In genomic region chrX:107775000-107775733, GRCh38 we compare ENCODE assay signal across 9 cellular contexts. TPM values are rescaled to one million over a fixed set of nuclear protein-coding genes. Genes with fewer than 3 reads are reported as not detected.
DNase-seq lines count a peak whose midpoint lies in the region; ATAC-seq and TF ChIP-seq lines count a peak whose summit lies in the region.
"Had no signal": no experiment of that assay in that cellular context is flagged by ENCODE, and none has a peak within 500 bp of the region (broad histone marks: within the 10 kb centered on the region; RNA-seq: fewer than 3 reads in every experiment).

No MANE protein-coding gene starts in this region.

- TF ChIP-seq POLR2A in prostate gland (IDR thresholded peaks at IDR 0.05): no peak

- H3K79me2 ChIP-seq in DOHH2 (ENCODE audit: control insufficient read depth, low read length) (no peaks in the 10 kb centered on the region), SU-DHL-6 (ENCODE audit: insufficient read depth, low read length) (no peaks in the 10 kb centered on the region)

- DNase-seq in fibroblast of pulmonary artery (ENCODE audit: low read depth): no peak
- DNase-seq in prostate gland (ENCODE audit: low spot score): no peak
- no peak for DNase-seq in NCI-H226
- no peak for DNase-seq in HuH-7.5 (ENCODE audit: low spot score)
- no peak for DNase-seq in NCI-H2227 (lab: John Stamatoyannopoulos, UW; ENCODE audit: unreplicated experiment)

- H3K27me3 ChIP-seq in DOHH2 (ENCODE audit: control insufficient read depth, low read length): peaks cover 18% of the 10 kb centered on the region
- no peaks in the 10 kb centered on the region for H3K27me3 ChIP-seq in SU-DHL-6 (ENCODE audit: low read length)
- no peaks in the 10 kb centered on the region for H3K27me3 ChIP-seq in prostate gland (replicated peaks; ENCODE audit: insufficient read depth)

- no peak for TF ChIP-seq CTCF in DOHH2 (IDR thresholded peaks at IDR 0.05; ENCODE audit: low read depth, low read length, poor library complexity, severe bottlenecking)
- TF ChIP-seq CTCF in SU-DHL-6 (IDR thresholded peaks at IDR 0.05; ENCODE audit: insufficient read depth, low read length, poor library complexity, severe bottlenecking): no peak
- TF ChIP-seq CTCF in fibroblast of pulmonary artery (IDR thresholded peaks at IDR 0.05; ENCODE audit: low read length, missing control alignments): no peak
- no peak for TF ChIP-seq CTCF in prostate gland (IDR thresholded peaks at IDR 0.05)

- peak overlapping the region; percentile 64 for H2AFZ ChIP-seq in SU-DHL-6 (ENCODE audit: low read depth, low read length, severe bottlenecking)

- H3K9ac ChIP-seq in SU-DHL-6 (ENCODE audit: low read length): 0 out of 2 replicates have a peak overlapping the region, but pooled peaks have one; percentile 38

- WGBS in prostate gland: 3% methylated on average over 19 of the region's 40 CpGs

- H3K27ac ChIP-seq in DOHH2 (ENCODE audit: low read depth, low read length): no peak overlapping the region
- no peak overlapping the region for H3K27ac ChIP-seq in SU-DHL-6 (ENCODE audit: low read depth, low read length)
- peak overlapping the region; percentile 88 to 90 for H3K27ac ChIP-seq in prostate gland

- H3K4me2 ChIP-seq in DOHH2 (ENCODE audit: low read length) (peak overlapping the region; percentile 85), SU-DHL-6 (ENCODE audit: low read depth, low read length, poor library complexity, severe bottlenecking) (peak overlapping the region; percentile 62)

- H3K4me1 ChIP-seq in DOHH2 (ENCODE audit: control insufficient read depth, low read length) (peaks cover 18% of the 10 kb centered on the region), prostate gland (replicated peaks) (no peaks in the 10 kb centered on the region)

- H3F3A ChIP-seq in DOHH2 (ENCODE audit: control insufficient read depth, insufficient read depth) (no peaks in the 10 kb centered on the region), SU-DHL-6 (ENCODE audit: insufficient read depth) (no peaks in the 10 kb centered on the region)

- peak overlapping the region; percentile 66 for H3K4me3 ChIP-seq in DOHH2 (ENCODE audit: low read length)
- peak overlapping the region; percentile 42 for H3K4me3 ChIP-seq in SU-DHL-6 (ENCODE audit: insufficient read depth, low read length, poor library complexity, severe bottlenecking)
- H3K4me3 ChIP-seq in fibroblast of pulmonary artery (replicated peaks; ENCODE audit: low read depth, low read length): peak overlapping the region; percentile 56
- H3K4me3 ChIP-seq in prostate gland: peak overlapping the region; percentile 38 to 47

- H3K9me2 ChIP-seq in DOHH2 (replicated peaks; ENCODE audit: control insufficient read depth, low read length): no peaks in the 10 kb centered on the region
- H3K9me2 ChIP-seq in SU-DHL-6 (replicated peaks; ENCODE audit: insufficient read depth, low read length): no peaks in the 10 kb centered on the region

- ATAC-seq in HG02588 (IDR thresholded peaks at IDR 0.05; ENCODE audit: unreplicated experiment): peak; percentile 33

- H4K20me1 ChIP-seq in DOHH2 (ENCODE audit: control insufficient read depth, insufficient read depth, low read depth, low read length): no peaks in the 10 kb centered on the region
- no peaks in the 10 kb centered on the region for H4K20me1 ChIP-seq in SU-DHL-6 (ENCODE audit: low read depth, low read length)

- H3K9me3 ChIP-seq in DOHH2 (ENCODE audit: control insufficient read depth, insufficient read depth, low read length) (no peaks in the 10 kb centered on the region), SU-DHL-6 (ENCODE audit: insufficient read depth, low read length) (no peaks in the 10 kb centered on the region), prostate gland (no peaks in the 10 kb centered on the region)

- H3K36me3 ChIP-seq in DOHH2 (ENCODE audit: control insufficient read depth, low read length) (no peaks in the 10 kb centered on the region), SU-DHL-6 (ENCODE audit: low read length) (no peaks in the 10 kb centered on the region), prostate gland (no peaks in the 10 kb centered on the region)

- intact Hi-C loops in prostate gland (cut with DNase I): loop anchor here (2.0 to 10.0 kb wide), 4 partner anchors 56 to 770 kb away; partner anchors contain the start of gene MORC4

RNA-seq across cellular contexts. Expression of gene TSC22D3, which starts 0.4 kb away (rescaled TPM):
- total RNA-seq in prostate gland: 1,000 to 10,000 TPM in 1 of 2 donors, 100 to 1,000 TPM in 1; 480 to 1,164 TPM

RNA-seq across cellular contexts. Expression of gene NCBP2L, which starts 2.4 kb away (rescaled TPM):
- 1 to 10 TPM in 1 of 2 donors, not detected in 1; 1.2 TPM for total RNA-seq in prostate gland
- total RNA-seq: myocyte had no signal

RNA-seq across cellular contexts. Expression of gene MID2, which starts 50.5 kb away (rescaled TPM):
- 10 to 100 TPM; 35.6 to 52.5 TPM for total RNA-seq in prostate gland

Comparison
In these comparisons a context has a peak if more than half of its experiments do, and no peak if none do; other contexts are left out.
1. H3K27ac ChIP-seq: peak in prostate gland (2 of 2); none in DOHH2 (single experiment) and SU-DHL-6 (single experiment).
2. Peak in every context shown above with its lines, with median percentiles within 50 percentile points of each other: H3K4me3 ChIP-seq.